In the genomic region with DNA sequence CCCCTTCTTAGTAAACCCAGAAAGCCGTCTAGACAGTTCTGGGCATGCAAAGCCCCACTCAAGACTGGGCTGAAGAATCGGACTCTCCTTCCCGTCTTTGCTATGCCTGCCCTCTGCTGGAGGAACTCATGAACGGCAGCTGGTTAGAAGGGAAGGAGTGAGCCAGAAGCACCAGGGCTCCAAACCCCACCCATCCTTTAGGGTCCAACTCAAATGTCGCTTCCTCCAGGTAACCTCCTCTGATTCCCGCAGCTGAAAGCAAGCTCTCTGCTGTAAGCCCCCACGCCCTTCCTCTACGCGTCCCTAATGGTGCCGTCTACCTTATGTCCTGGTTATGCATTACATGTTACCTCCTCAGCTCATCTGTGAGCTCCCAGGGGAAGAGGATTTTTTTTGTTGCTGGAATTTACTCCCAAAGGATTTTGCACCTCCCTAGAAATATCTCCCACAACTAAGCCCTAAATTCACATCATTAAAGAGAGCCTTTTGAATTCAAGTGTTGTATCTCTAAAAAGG, we compare ENCODE assay signal across 8 cellular contexts. TPM values are rescaled to one million over a fixed set of nuclear protein-coding genes. Genes with fewer than 3 reads are reported as not detected.
DNase-seq lines count a peak whose midpoint lies in the region; ATAC-seq and TF ChIP-seq lines count a peak whose summit lies in the region.

No MANE protein-coding gene starts in this region.

- H3K27ac ChIP-seq in dorsolateral prefrontal cortex: no peak overlapping the region
- no peak overlapping the region for H3K27ac ChIP-seq in lower lobe of right lung

- peak overlapping the region in 2 of 59 donors; percentile 6 to 15 for H3K4me3 ChIP-seq in dorsolateral prefrontal cortex
- H3K4me3 ChIP-seq in lower lobe of right lung: no peak overlapping the region

- peak; percentile 96 for TF ChIP-seq CTCF in GM12873 (IDR thresholded peaks at IDR 0.05; ENCODE audit: insufficient read depth, low read depth, low read length, missing control alignments)
- peak; percentile 59 to 94 (median 86) for TF ChIP-seq CTCF in dorsolateral prefrontal cortex (IDR thresholded peaks at IDR 0.05 in 54 of 56, conservative IDR thresholded peaks at IDR 0.05 in 2 of 56; ENCODE audit: low read depth in 1 of 56, partially characterized antibody in 56 of 56)
- TF ChIP-seq CTCF in lower lobe of right lung (IDR thresholded peaks at IDR 0.05): peak; percentile 89

- H3K36me3 ChIP-seq in lower lobe of right lung: no peaks in the 10 kb centered on the region

- no peaks in the 10 kb centered on the region for H3K4me1 ChIP-seq in lower lobe of right lung

- intact Hi-C loops in dorsolateral prefrontal cortex (cut with DNase I) (loop anchor here (1.0 to 5.0 kb wide), 3 partner anchors 105 to 290 kb away; no protein-coding TSS in a partner anchor), lower lobe of right lung (cut with DNase I) (loop anchor here (5.0 kb wide), 1 partner anchor 110 kb away; a partner anchor contains a TSS)

- DNase-seq in NCI-H69 (lab: John Stamatoyannopoulos, UW) (peak; percentile 94), dorsolateral prefrontal cortex (peak; percentile 52 to 85 (median 74)), lower lobe of right lung (peak; percentile 72)
- DNase-seq in activated CD4-positive, alpha-beta T cell treated with anti-CD3 and anti-CD28 coated beads, Interleukin-2, amount 50 U/mL, for 24 hours (ENCODE audit: low read depth in 1 of 2, low spot score in 1 of 2): peak; percentile 52 to 72
- peak; percentile 30 for DNase-seq in stimulated activated CD8-positive, alpha-beta memory T cell treated with anti-CD3 and anti-CD28 coated beads, Interleukin-12 subunit alpha, Interleukin-12 subunit beta, amount 100 ng/mL, for 24 hours (ENCODE audit: extremely low read depth)

- H3K27me3 ChIP-seq in dorsolateral prefrontal cortex (peaks cover 0 to under 1% (median 0%) of the 10 kb centered on the region in 45 donors), lower lobe of right lung (ENCODE audit: low read depth) (peaks cover 15% of the 10 kb centered on the region)

- ATAC-seq in HG03565 (IDR thresholded peaks at IDR 0.05; ENCODE audit: unreplicated experiment) (peak; percentile 46), lower lobe of right lung (peak; percentile 92), GM19035 (IDR thresholded peaks at IDR 0.05; ENCODE audit: unreplicated experiment) (no peak)

- H3K9me3 ChIP-seq in lower lobe of right lung: no peaks in the 10 kb centered on the region

RNA-seq across cellular contexts. Expression of a gene that starts 59.0 kb away (rescaled TPM):
- total RNA-seq in dorsolateral prefrontal cortex (100 to 1,000 TPM in 106 of 120 experiments, 10 to 100 TPM in 14; 41.3 to 186 (median 137) TPM), lower lobe of right lung (0.53 TPM)

Comparison
In these comparisons a context has a peak if more than half of its experiments do, and no peak if none do; other contexts are left out.
1. DNase-seq: peak in every context shown above with its lines; median percentile 94 in NCI-H69; 74 in dorsolateral prefrontal cortex; 72 in lower lobe of right lung; 62 in activated CD4-positive, alpha-beta T cell treated with anti-CD3 and anti-CD28 coated beads, Interleukin-2, amount 50 U/mL, for 24 hours; 30 in stimulated activated CD8-positive, alpha-beta memory T cell treated with anti-CD3 and anti-CD28 coated beads, Interleukin-12 subunit alpha, Interleukin-12 subunit beta, amount 100 ng/mL, for 24 hours.
2. RNA of a gene that starts 59.0 kb away (total RNA-seq): 41.3 to 186 TPM in dorsolateral prefrontal cortex; 0.53 TPM in lower lobe of right lung (single experiment); every median in the first group is over 10 times any median in the second.
3. Peak in every context shown above with its lines, with median percentiles within 50 percentile points of each other: CTCF ChIP-seq.